In genomic region chr16:89700649-89701424, GRCh38 we compare ENCODE assay signal across 8 cellular contexts. TPM values are rescaled to one million over a fixed set of nuclear protein-coding genes. Genes with fewer than 3 reads are reported as not detected.
DNase-seq lines count a peak whose midpoint lies in the region; TF ChIP-seq lines count a peak whose summit lies in the region.

No MANE protein-coding gene starts in this region.

- TF ChIP-seq CTCF in cardiac fibroblast (IDR thresholded peaks at IDR 0.05; ENCODE audit: low read depth, low read length) (no peak), kidney epithelial cell (IDR thresholded peaks at IDR 0.05; ENCODE audit: insufficient read depth, low read length, poor library complexity, severe bottlenecking) (peak; percentile 24)

- peaks cover 8% of the 10 kb centered on the region for H3K4me1 ChIP-seq in HUES48 (ENCODE audit: control insufficient read depth, insufficient read depth, low read length)

- H3K9ac ChIP-seq in HUES48 (ENCODE audit: low read depth, low read length): peak overlapping the region; percentile 37; the same call in 1 of the 2 replicates

- H3K27me3 ChIP-seq in HUES48 (ENCODE audit: control insufficient read depth, insufficient read depth, low read length) (peaks cover 15% of the 10 kb centered on the region), kidney epithelial cell (ENCODE audit: control insufficient read depth, insufficient read depth, low read length) (no peaks in the 10 kb centered on the region)

- peak overlapping the region; percentile 85 for H3K27ac ChIP-seq in HUES48 (ENCODE audit: low read depth, low read length)

- H3K36me3 ChIP-seq in HUES48 (ENCODE audit: control insufficient read depth, insufficient read depth, low read length) (peaks cover 12% of the 10 kb centered on the region), kidney epithelial cell (ENCODE audit: control insufficient read depth, insufficient read depth, low read length) (no peaks in the 10 kb centered on the region)

- H3K4me3 ChIP-seq in HUES48 (ENCODE audit: low read depth, low read length) (peak overlapping the region; percentile 95), cardiac fibroblast (replicated peaks in 1 of 2; ENCODE audit: low read depth in 2 of 2, low read length in 2 of 2) (peak overlapping the region; percentile 82 to 87), kidney epithelial cell (ENCODE audit: low read depth, low read length) (peak overlapping the region; percentile 57)

- no peaks in the 10 kb centered on the region for H3K9me3 ChIP-seq in HUES48 (ENCODE audit: control insufficient read depth, insufficient read depth, low read length)

- peak; percentile 82 for DNase-seq in DMS 273 (lab: John Stamatoyannopoulos, UW; ENCODE audit: unreplicated experiment)
- DNase-seq in DMS 273 treated with DMSO at 0.1 percent for 48 hours (lab: John Stamatoyannopoulos, UW): no peak
- DNase-seq in T-helper 2 cell: peak in 3 of 5 experiments; percentile 49 to 80 (median 52)
- DNase-seq in cardiac fibroblast (ENCODE audit: low read depth in 2 of 2): peak in 1 of 2 donors; percentile 43
- no peak for DNase-seq in kidney epithelial cell (ENCODE audit: low read depth)
- peak; percentile 28 for DNase-seq in stimulated activated CD8-positive, alpha-beta memory T cell treated with anti-CD3 and anti-CD28 coated beads, Interleukin-12 subunit alpha, Interleukin-12 subunit beta, amount 100 ng/mL, for 4 hours (ENCODE audit: low read depth)
- DNase-seq in NCI-H526 treated with DMSO at 0.1 percent for 48 hours (lab: John Stamatoyannopoulos, UW): no peak

RNA-seq across cellular contexts. Expression of gene SPATA2L, which starts 0.7 kb away (rescaled TPM):
- 24.0 and 28.8 TPM in 2 replicates for total RNA-seq in kidney epithelial cell

RNA-seq across cellular contexts. Expression of gene CDK10, which starts 14.3 kb away (rescaled TPM):
- 50.5 and 61.5 TPM in 2 replicates for total RNA-seq in kidney epithelial cell

RNA-seq across cellular contexts. Expression of gene VPS9D1, which starts 19.9 kb away (rescaled TPM):
- 5.1 and 9.3 TPM in 2 replicates for total RNA-seq in kidney epithelial cell

RNA-seq across cellular contexts. Expression of gene ZNF276, which starts 20.5 kb away (rescaled TPM):
- 21.7 and 29.4 TPM in 2 replicates for total RNA-seq in kidney epithelial cell

RNA-seq across cellular contexts. Expression of gene SPATA33, which starts 43.2 kb away (rescaled TPM):
- 6.6 and 10.0 TPM in 2 replicates for total RNA-seq in kidney epithelial cell

Comparison
In these comparisons a context has a peak if more than half of its experiments do, and no peak if none do; other contexts are left out.
1. DNase-seq: peak in DMS 273 (single experiment), T-helper 2 cell (3 of 5) and stimulated activated CD8-positive, alpha-beta memory T cell treated with anti-CD3 and anti-CD28 coated beads, Interleukin-12 subunit alpha, Interleukin-12 subunit beta, amount 100 ng/mL, for 4 hours (single experiment); none in DMS 273 treated with DMSO at 0.1 percent for 48 hours (single experiment), kidney epithelial cell (single experiment) and NCI-H526 treated with DMSO at 0.1 percent for 48 hours (single experiment).
2. Peak in every context shown above with its lines, with median percentiles within 50 percentile points of each other: H3K4me3 ChIP-seq.